8 cellular contexts compared by ENCODE assay signal in genomic region chr3:4978966-4979400, GRCh38. TPM values are rescaled to one million over a fixed set of nuclear protein-coding genes. Genes with fewer than 3 reads are reported as not detected.
A peak's percentile ranks its signal among the peaks of the same experiment; 100 is the strongest.
DNase-seq lines count a peak whose midpoint lies in the region; ATAC-seq and TF ChIP-seq lines count a peak whose summit lies in the region.

No MANE protein-coding gene starts in this region.

- peak; percentile 77 for DNase-seq in activated CD8-positive, alpha-beta memory T cell treated with anti-CD3 and anti-CD28 coated beads for 1 hour (ENCODE audit: extremely low read depth in 1 of 2, low read depth in 1 of 2)
- DNase-seq in activated CD8-positive, alpha-beta memory T cell treated with anti-CD3 and anti-CD28 coated beads, Interleukin-2, amount 50 U/mL, for 48 hours = no peak
- DNase-seq in NCI-H2227 (lab: John Stamatoyannopoulos, UW; ENCODE audit: unreplicated experiment) = peak; percentile 89
- no peak for DNase-seq in activated B cell treated with CpG ODN at 0.5 μM for 24 hours
- peak; percentile 90 for DNase-seq in central memory CD4-positive, alpha-beta T cell
- no peak for DNase-seq in kidney epithelial cell (ENCODE audit: low read depth)
- peak; percentile 95 to 96 for DNase-seq in stimulated activated CD4-positive, alpha-beta T cell treated with anti-CD3 and anti-CD28 coated beads, Interleukin-15, amount 100 ng/mL, for 48 hours (ENCODE audit: low read depth in 2 of 2)

- intact Hi-C loops in activated B cell treated with CpG ODN at 0.5 μM for 24 hours (cut with micrococcal nuclease) = loop anchor here (1.0 to 5.0 kb wide), 6 partner anchors 8 to 148 kb away; partner anchors contain the start of gene ARL8B

- CTCF ChIA-PET in activated B cell treated with CpG ODN at 0.5 μM for 24 hours (lab: Charles Lee) = interaction anchor here (1.0 to 10.3 kb wide), 9 partner anchors 29 to 267 kb away, joined by 3 to 72 read pairs (median 8); no protein-coding TSS in a partner anchor

- TF ChIP-seq CTCF in activated B cell treated with CpG ODN at 0.5 μM for 24 hours (IDR thresholded peaks at IDR 0.05) (no peak), kidney epithelial cell (IDR thresholded peaks at IDR 0.05; ENCODE audit: insufficient read depth, low read length, poor library complexity, severe bottlenecking) (no peak)

- H3K36me3 Mint-ChIP-seq in activated B cell treated with CpG ODN at 0.5 μM for 24 hours (ENCODE audit: low read depth) = peaks cover 40% of the 10 kb centered on the region

- POLR2A ChIA-PET in activated B cell treated with CpG ODN at 0.5 μM for 24 hours (lab: Charles Lee) = interaction anchor here (0.6 to 14.2 kb wide), 31 partner anchors 9 to 486 kb away, joined by 3 to 478 read pairs (median 5); partner anchors contain the start of genes EDEM1 and ITPR1

- ATAC-seq in HG02970 (IDR thresholded peaks at IDR 0.05; ENCODE audit: low FRiP score, unreplicated experiment) = peak; percentile 40
- peak; percentile 40 for ATAC-seq in activated B cell treated with CpG ODN at 0.5 μM for 24 hours (ENCODE audit: low read depth)

- no peaks in the 10 kb centered on the region for H3K27me3 ChIP-seq in kidney epithelial cell (ENCODE audit: control insufficient read depth, insufficient read depth, low read length)

- H3K4me1 Mint-ChIP-seq in activated B cell treated with CpG ODN at 0.5 μM for 24 hours = peaks cover 63% of the 10 kb centered on the region

- peak overlapping the region; percentile 95 for H3K4me3 ChIP-seq in kidney epithelial cell (ENCODE audit: low read depth, low read length)

- H3K27me3 Mint-ChIP-seq in activated B cell treated with CpG ODN at 0.5 μM for 24 hours = no peaks in the 10 kb centered on the region

- H3K36me3 ChIP-seq in kidney epithelial cell (ENCODE audit: control insufficient read depth, insufficient read depth, low read length) = peaks cover 6% of the 10 kb centered on the region

- H3K27ac Mint-ChIP-seq in activated B cell treated with CpG ODN at 0.5 μM for 24 hours = peak overlapping the region; percentile 97

- H3K9me3 Mint-ChIP-seq in activated B cell treated with CpG ODN at 0.5 μM for 24 hours = no peaks in the 10 kb centered on the region

- H3K4me3 Mint-ChIP-seq in activated B cell treated with CpG ODN at 0.5 μM for 24 hours = peak overlapping the region; percentile 96

RNA-seq across cellular contexts. Expression of gene BHLHE40, which starts 0.3 kb away (rescaled TPM):
- total RNA-seq in activated B cell treated with CpG ODN at 0.5 μM for 24 hours = 41.5 and 43.9 TPM in 2 replicates
- 174 and 215 TPM in 2 replicates for total RNA-seq in kidney epithelial cell

Comparison
In these comparisons a context has a peak if more than half of its experiments do, and no peak if none do; other contexts are left out.
1. DNase-seq: peak in activated CD8-positive, alpha-beta memory T cell treated with anti-CD3 and anti-CD28 coated beads for 1 hour (2 of 2), NCI-H2227 (single experiment), central memory CD4-positive, alpha-beta T cell (single experiment) and stimulated activated CD4-positive, alpha-beta T cell treated with anti-CD3 and anti-CD28 coated beads, Interleukin-15, amount 100 ng/mL, for 48 hours (2 of 2); none in activated CD8-positive, alpha-beta memory T cell treated with anti-CD3 and anti-CD28 coated beads, Interleukin-2, amount 50 U/mL, for 48 hours (single experiment), activated B cell treated with CpG ODN at 0.5 μM for 24 hours (single experiment) and kidney epithelial cell (single experiment).